Comparison of ENCODE assay signal across 7 cellular contexts in genomic region chr2:27071990-27072830, GRCh38. TPM values are rescaled to one million over a fixed set of nuclear protein-coding genes. Genes with fewer than 3 reads are reported as not detected.
A peak's percentile ranks its signal among the peaks of the same experiment; 100 is the strongest.
DNase-seq lines count a peak whose midpoint lies in the region; ATAC-seq and TF ChIP-seq lines count a peak whose summit lies in the region.

No MANE protein-coding gene starts in this region.

- peak overlapping the region; percentile 64 to 90 for H3K27ac Mint-ChIP-seq in natural killer cell

- H3K27ac ChIP-seq in WERI-Rb-1 (peak overlapping the region; percentile 65), esophagus (ENCODE audit: low read depth in 2 of 2, low read length in 1 of 2) (peak overlapping the region; percentile 92), urinary bladder (ENCODE audit: low read depth) (peak overlapping the region; percentile 97)

- intact Hi-C loops in natural killer cell (cut with micrococcal nuclease) (loop anchor here (1.0 kb wide), 3 partner anchors 9 to 21 kb away; partner anchors contain the start of genes AGBL5 and KHK), posterior vena cava (cut with DNase I) (no loop called here)

- peaks cover 2 to 3% of the 10 kb centered on the region in 2 donors for H3K4me1 ChIP-seq in esophagus (ENCODE audit: control insufficient read depth in 2 of 2, insufficient read depth in 2 of 2, low read length in 1 of 2)
- H3K4me1 ChIP-seq in urinary bladder (ENCODE audit: insufficient read depth) = no peaks in the 10 kb centered on the region

- H3K27me3 Mint-ChIP-seq in natural killer cell (ENCODE audit: low read depth in 2 of 2) = no peaks in the 10 kb centered on the region

- H3K4me3 Mint-ChIP-seq in natural killer cell = peak overlapping the region; percentile 78

- H3K9me3 ChIP-seq in WERI-Rb-1 (ENCODE audit: severe bottlenecking) (no peaks in the 10 kb centered on the region), esophagus (ENCODE audit: control insufficient read depth in 2 of 2, insufficient read depth in 1 of 2, low read depth in 1 of 2, low read length in 1 of 2) (no peaks in the 10 kb centered on the region)

- peak overlapping the region; percentile 93 for H3K4me3 ChIP-seq in WERI-Rb-1 (ENCODE audit: low read depth, low read length)
- H3K4me3 ChIP-seq in esophagus (ENCODE audit: low read depth in 1 of 2, low read length in 2 of 2) = peak overlapping the region; percentile 83 to 95
- peak overlapping the region; percentile 76 for H3K4me3 ChIP-seq in urinary bladder (ENCODE audit: low read depth, low read length)

- DNase-seq in WERI-Rb-1 = peak; percentile 53
- no peak for DNase-seq in natural killer cell
- DNase-seq in posterior vena cava (ENCODE audit: low spot score) = no peak

- ATAC-seq in GM18868 (IDR thresholded peaks at IDR 0.05; ENCODE audit: unreplicated experiment) (peak; percentile 15), HG02973 (IDR thresholded peaks at IDR 0.05; ENCODE audit: unreplicated experiment) (peak; percentile 16), natural killer cell (peak in 2 of 3 donors; percentile 11 to 13)

- H3K4me1 Mint-ChIP-seq in natural killer cell = peaks cover 49 to 76% of the 10 kb centered on the region in 2 donors

- WGBS in esophagus, 2 donors = 7% methylated on average over 29 to 34 of the region's 34 CpGs
- WGBS in urinary bladder = 2% methylated on average over 34 of the region's 34 CpGs

- no peak for TF ChIP-seq CTCF in WERI-Rb-1 (IDR thresholded peaks at IDR 0.05; ENCODE audit: low read depth, low read length)
- TF ChIP-seq CTCF in natural killer cell (IDR thresholded peaks at IDR 0.05) = no peak

- H3K36me3 ChIP-seq in WERI-Rb-1 (peaks cover 32% of the 10 kb centered on the region), esophagus (ENCODE audit: control insufficient read depth in 2 of 2, insufficient read depth in 2 of 2, low read length in 1 of 2) (peaks cover 0 to 8% of the 10 kb centered on the region in 2 donors), urinary bladder (ENCODE audit: insufficient read depth) (no peaks in the 10 kb centered on the region)

- no peaks in the 10 kb centered on the region for H3K36me3 Mint-ChIP-seq in natural killer cell

- H3K27me3 ChIP-seq in WERI-Rb-1 (ENCODE audit: insufficient read depth, low read depth, severe bottlenecking) (no peaks in the 10 kb centered on the region), esophagus (ENCODE audit: control insufficient read depth in 1 of 2, insufficient read depth in 2 of 2, low read length in 2 of 2) (no peaks in the 10 kb centered on the region)

- H3K9me3 Mint-ChIP-seq in natural killer cell = no peaks in the 10 kb centered on the region

RNA-seq across cellular contexts. Expression of gene OST4, which starts 0.8 kb away (rescaled TPM):
- polyA plus RNA-seq in esophagus = 100 to 1,000 TPM; 203 to 358 TPM
- total RNA-seq in natural killer cell = 100 to 1,000 TPM; 178 to 207 (median 192) TPM
- total RNA-seq in urinary bladder = 273 TPM
- polyA plus RNA-seq in urinary bladder = 386 TPM
- 100 to 1,000 TPM; 222 to 314 TPM for total RNA-seq in posterior vena cava

RNA-seq across cellular contexts. Expression of gene EMILIN1, which starts 6.2 kb away (rescaled TPM):
- 10 to 100 TPM; 10.7 to 12.1 TPM for polyA plus RNA-seq in esophagus
- under 1 TPM; 0.31 to 0.78 (median 0.41) TPM for total RNA-seq in natural killer cell
- 122 TPM for total RNA-seq in urinary bladder
- polyA plus RNA-seq in urinary bladder = 347 TPM
- 100 to 1,000 TPM; 178 to 323 TPM for total RNA-seq in posterior vena cava

RNA-seq across cellular contexts. Expression of gene KHK, which starts 14.4 kb away (rescaled TPM):
- polyA plus RNA-seq in esophagus (1 to 10 TPM; 2.2 to 3.3 TPM), urinary bladder (6.8 TPM)
- total RNA-seq in natural killer cell (1 to 10 TPM; 3.7 to 4.0 (median 3.8) TPM), urinary bladder (1.7 TPM), posterior vena cava (1 to 10 TPM; 5.7 to 7.8 TPM)

RNA-seq across cellular contexts. Expression of gene AGBL5, which starts 20.7 kb away (rescaled TPM):
- 10 to 100 TPM in 1 of 2 donors, 1 to 10 TPM in 1; 7.6 to 10.6 TPM for polyA plus RNA-seq in esophagus
- total RNA-seq in natural killer cell = 10 to 100 TPM in 2 of 3 donors, 1 to 10 TPM in 1; 10.0 to 12.0 (median 10.8) TPM
- 12.0 TPM for total RNA-seq in urinary bladder
- polyA plus RNA-seq in urinary bladder = 31.0 TPM
- total RNA-seq in posterior vena cava = 10 to 100 TPM; 20.0 to 22.9 TPM

RNA-seq across cellular contexts. Expression of gene TMEM214, which starts 39.4 kb away (rescaled TPM):
- polyA plus RNA-seq in esophagus = 10 to 100 TPM; 29.0 to 35.2 TPM
- total RNA-seq in natural killer cell = 10 to 100 TPM; 64.9 to 81.1 (median 79.2) TPM
- total RNA-seq in urinary bladder = 54.4 TPM
- polyA plus RNA-seq in urinary bladder = 49.8 TPM
- total RNA-seq in posterior vena cava = 10 to 100 TPM; 68.0 to 69.8 TPM

Comparison
In these comparisons a context has a peak if more than half of its experiments do, and no peak if none do; other contexts are left out.
1. RNA of gene EMILIN1, which starts 6.2 kb away (total RNA-seq): 178 to 323 TPM in posterior vena cava and 122 TPM in urinary bladder (single experiment); 0.31 to 0.78 TPM in natural killer cell; every median in the first group is over 10 times any median in the second.
2. Peak in every context shown above with its lines, with median percentiles within 50 percentile points of each other: ATAC-seq, H3K27ac ChIP-seq and H3K4me3 ChIP-seq.